Comparison of ENCODE assay signal across 13 cellular contexts in genomic region chr2:202848813-202849212, GRCh38. TPM values are rescaled to one million over a fixed set of nuclear protein-coding genes. Genes with fewer than 3 reads are reported as not detected.
A peak's percentile ranks its signal among the peaks of the same experiment; 100 is the strongest.
DNase-seq lines count a peak whose midpoint lies in the region; ATAC-seq and TF ChIP-seq lines count a peak whose summit lies in the region.
"Had no signal": no experiment of that assay in that cellular context is flagged by ENCODE, and none has a peak within 500 bp of the region (broad histone marks: within the 10 kb centered on the region; RNA-seq: fewer than 3 reads in every experiment).

No MANE protein-coding gene starts in this region.

- H3K4me1 Mint-ChIP-seq in chondrocyte (ENCODE audit: low read depth): peaks cover 5% of the 10 kb centered on the region

- H3K36me3 Mint-ChIP-seq in chondrocyte (ENCODE audit: low read depth): peaks cover 2% of the 10 kb centered on the region

- H3K4me1 ChIP-seq in left ventricle myocardium inferior (no peaks in the 10 kb centered on the region), heart right ventricle (peaks cover 0 to 8% (median 0%) of the 10 kb centered on the region in 9 donors), OCI-LY1 (ENCODE audit: insufficient read depth, low read length, severe bottlenecking) (peaks cover 19% of the 10 kb centered on the region), subcutaneous abdominal adipose tissue (ENCODE audit: control insufficient read depth in 5 of 5, insufficient read depth in 5 of 5, low read length in 5 of 5) (peaks cover 0 to 8% (median 7%) of the 10 kb centered on the region in 5 donors)

- TF ChIP-seq CTCF in left ventricle myocardium inferior (IDR thresholded peaks at IDR 0.05; ENCODE audit: borderline replicate concordance) (no peak), heart right ventricle (IDR thresholded peaks at IDR 0.05) (no peak), OCI-LY1 (IDR thresholded peaks at IDR 0.05; ENCODE audit: low read length) (no peak), chondrocyte (IDR thresholded peaks at IDR 0.05) (no peak)

- H3K79me2 ChIP-seq in OCI-LY1 (ENCODE audit: insufficient read depth, low read length): no peaks in the 10 kb centered on the region

- peak overlapping the region; percentile 5; the same call in 1 of the 2 replicates for H3K4me2 ChIP-seq in OCI-LY1 (ENCODE audit: low read length)

- no peak overlapping the region for H3K4me3 ChIP-seq in left ventricle myocardium inferior
- no peak overlapping the region for H3K4me3 ChIP-seq in heart right ventricle
- no peak overlapping the region for H3K4me3 ChIP-seq in OCI-LY1 (ENCODE audit: low read depth, low read length, poor library complexity, severe bottlenecking)
- H3K4me3 ChIP-seq in subcutaneous abdominal adipose tissue (ENCODE audit: low read depth in 1 of 5, low read length in 5 of 5): peak overlapping the region in 4 of 5 donors; percentile 22 to 45 (median 34)

- H3F3A ChIP-seq in OCI-LY1 (ENCODE audit: insufficient read depth, low read length): no peaks in the 10 kb centered on the region

- H3K9ac ChIP-seq in OCI-LY1 (ENCODE audit: low read length) (no peak overlapping the region; the same call in 1 of the 2 replicates), subcutaneous abdominal adipose tissue (ENCODE audit: low read length in 5 of 5) (no peak overlapping the region)

- intact Hi-C loops in left ventricle myocardium inferior (cut with micrococcal nuclease): no loop called here
- intact Hi-C loops in heart right ventricle (cut with DNase I): no loop called here
- intact Hi-C loops in sciatic nerve (cut with DNase I): no loop called here

- H3K27ac ChIP-seq in left ventricle myocardium inferior (replicated peaks) (no peak overlapping the region), heart right ventricle (no peak overlapping the region), OCI-LY1 (ENCODE audit: low read depth, low read length, poor library complexity, severe bottlenecking) (no peak overlapping the region), subcutaneous abdominal adipose tissue (ENCODE audit: low read depth, low read length) (no peak overlapping the region)
- H3K27ac ChIP-seq: RWPE1 had no signal

- H3K27me3 ChIP-seq in left ventricle myocardium inferior (ENCODE audit: low read depth) (no peaks in the 10 kb centered on the region), heart right ventricle (no peaks in the 10 kb centered on the region), OCI-LY1 (ENCODE audit: insufficient read depth, low read length) (no peaks in the 10 kb centered on the region), subcutaneous abdominal adipose tissue (ENCODE audit: control insufficient read depth in 5 of 5, insufficient read depth in 4 of 5, low read length in 5 of 5) (no peaks in the 10 kb centered on the region)

- no peaks in the 10 kb centered on the region for H3K9me2 ChIP-seq in OCI-LY1 (ENCODE audit: low read depth, low read length)

- no peaks in the 10 kb centered on the region for H4K20me1 ChIP-seq in OCI-LY1 (ENCODE audit: insufficient read depth, low read length)

- peaks cover 6% of the 10 kb centered on the region for H3K9me3 Mint-ChIP-seq in chondrocyte (ENCODE audit: low read depth)

- no peak overlapping the region for H3K4me3 Mint-ChIP-seq in chondrocyte (ENCODE audit: unreplicated experiment)
- H3K4me3 Mint-ChIP-seq: activated naive CD8-positive, alpha-beta T cell had no signal

- H3K36me3 ChIP-seq in left ventricle myocardium inferior (peaks cover 2% of the 10 kb centered on the region), heart right ventricle (peaks cover 0 to 5% (median 0%) of the 10 kb centered on the region in 9 donors), OCI-LY1 (ENCODE audit: insufficient read depth, low read length) (no peaks in the 10 kb centered on the region), subcutaneous abdominal adipose tissue (ENCODE audit: control insufficient read depth in 5 of 5, insufficient read depth in 5 of 5, low read length in 5 of 5) (no peaks in the 10 kb centered on the region)

- no peaks in the 10 kb centered on the region for H3K27me3 Mint-ChIP-seq in chondrocyte (ENCODE audit: low read depth)
- H3K27me3 Mint-ChIP-seq: activated naive CD8-positive, alpha-beta T cell had no signal

- peak overlapping the region; percentile 32 for H3K27ac Mint-ChIP-seq in chondrocyte (ENCODE audit: unreplicated experiment)
- H3K27ac Mint-ChIP-seq: activated naive CD8-positive, alpha-beta T cell had no signal

- H2AFZ ChIP-seq in OCI-LY1 (ENCODE audit: low read length): no peak overlapping the region

- ATAC-seq in heart right ventricle (no peak), sciatic nerve (no peak)

- WGBS in heart right ventricle, 2 donors: 66 to 72% methylated on average over 8 of the region's 8 CpGs

- H3K9me3 ChIP-seq in left ventricle myocardium inferior (replicated peaks): peaks cover 2% of the 10 kb centered on the region
- H3K9me3 ChIP-seq in heart right ventricle: peaks cover 0 to 6% (median 0%) of the 10 kb centered on the region in 11 donors
- H3K9me3 ChIP-seq in OCI-LY1 (ENCODE audit: low read length): no peaks in the 10 kb centered on the region
- H3K9me3 ChIP-seq in subcutaneous abdominal adipose tissue (ENCODE audit: control insufficient read depth in 5 of 5, low read length in 5 of 5): no peaks in the 10 kb centered on the region

- DNase-seq in left ventricle myocardium inferior: peak; percentile 25
- DNase-seq in heart right ventricle: no peak
- DNase-seq in chondrocyte (ENCODE audit: low spot score): no peak
- no peak for DNase-seq in sciatic nerve (ENCODE audit: low spot score)
- no peak for DNase-seq in NCI-H446 treated with DMSO at 0.1 percent for 48 hours (lab: John Stamatoyannopoulos, UW)
- no peak for DNase-seq in activated CD4-positive, alpha-beta T cell treated with anti-CD3 and anti-CD28 coated beads, Interleukin-2, amount 50 U/mL, for 4 hours
- DNase-seq: DMS 273 treated with DMSO at 0.1 percent for 48 hours, GOT3, NCI-H2227 treated with DMSO at 0.1 percent for 48 hours had no signal

RNA-seq across cellular contexts. Expression of gene ICA1L, which starts 22.8 kb away (rescaled TPM):
- 6.5 TPM for total RNA-seq in left ventricle myocardium inferior
- total RNA-seq in heart right ventricle: 10 to 100 TPM in 2 of 10 donors, 1 to 10 TPM in 8; 4.9 to 12.1 (median 7.1) TPM
- polyA plus RNA-seq in heart right ventricle: 1 to 10 TPM in 1 of 2 donors, under 1 TPM in 1; 0.81 to 4.3 TPM
- 4.9 to 6.6 TPM (median 6.6 TPM) in 3 replicates for total RNA-seq in chondrocyte
- total RNA-seq in sciatic nerve: 18.4 TPM

Comparison
In these comparisons a context has a peak if more than half of its experiments do, and no peak if none do; other contexts are left out.
1. H3K4me3 ChIP-seq: peak in subcutaneous abdominal adipose tissue (4 of 5); none in left ventricle myocardium inferior (single experiment), heart right ventricle (0 of 10) and OCI-LY1 (single experiment).